1 cellular context compared by ENCODE assay signal in genomic region chr20:50692553-50692933, GRCh38.
TF ChIP-seq lines count a peak whose summit lies in the region.

No MANE protein-coding gene starts in this region.

TF ChIP-seq in WTC11, 78 proteins besides CTCF, POLR2A, EP300 and RAD21 (continued from another document):
- no peak for TF ChIP-seq ELF4 (CRISPR knock-in tag; IDR thresholded peaks at IDR 0.05; ENCODE audit: low read depth)
- TF ChIP-seq TEAD1 (CRISPR knock-in tag; IDR thresholded peaks at IDR 0.05): no peak
- no peak for TF ChIP-seq ZBTB21 (CRISPR knock-in tag; IDR thresholded peaks at IDR 0.05; ENCODE audit: borderline replicate concordance)
- TF ChIP-seq USF1 (CRISPR knock-in tag; IDR thresholded peaks at IDR 0.05): no peak
- TF ChIP-seq FOXK1 (CRISPR knock-in tag; IDR thresholded peaks at IDR 0.05): no peak
- no peak for TF ChIP-seq ZNF121 (CRISPR knock-in tag; IDR thresholded peaks at IDR 0.05)
- no peak for TF ChIP-seq EMX1 (CRISPR knock-in tag; IDR thresholded peaks at IDR 0.05)
- no peak for TF ChIP-seq AFF4 (CRISPR knock-in tag; IDR thresholded peaks at IDR 0.05; ENCODE audit: borderline replicate concordance)
- TF ChIP-seq CREM (CRISPR knock-in tag; IDR thresholded peaks at IDR 0.05): no peak
- TF ChIP-seq MYBL2 (CRISPR knock-in tag; IDR thresholded peaks at IDR 0.05): no peak
- TF ChIP-seq PREB (CRISPR knock-in tag; IDR thresholded peaks at IDR 0.05; ENCODE audit: borderline replicate concordance): no peak
